Comparison of ENCODE assay signal across 1 cellular context in the genomic region with DNA sequence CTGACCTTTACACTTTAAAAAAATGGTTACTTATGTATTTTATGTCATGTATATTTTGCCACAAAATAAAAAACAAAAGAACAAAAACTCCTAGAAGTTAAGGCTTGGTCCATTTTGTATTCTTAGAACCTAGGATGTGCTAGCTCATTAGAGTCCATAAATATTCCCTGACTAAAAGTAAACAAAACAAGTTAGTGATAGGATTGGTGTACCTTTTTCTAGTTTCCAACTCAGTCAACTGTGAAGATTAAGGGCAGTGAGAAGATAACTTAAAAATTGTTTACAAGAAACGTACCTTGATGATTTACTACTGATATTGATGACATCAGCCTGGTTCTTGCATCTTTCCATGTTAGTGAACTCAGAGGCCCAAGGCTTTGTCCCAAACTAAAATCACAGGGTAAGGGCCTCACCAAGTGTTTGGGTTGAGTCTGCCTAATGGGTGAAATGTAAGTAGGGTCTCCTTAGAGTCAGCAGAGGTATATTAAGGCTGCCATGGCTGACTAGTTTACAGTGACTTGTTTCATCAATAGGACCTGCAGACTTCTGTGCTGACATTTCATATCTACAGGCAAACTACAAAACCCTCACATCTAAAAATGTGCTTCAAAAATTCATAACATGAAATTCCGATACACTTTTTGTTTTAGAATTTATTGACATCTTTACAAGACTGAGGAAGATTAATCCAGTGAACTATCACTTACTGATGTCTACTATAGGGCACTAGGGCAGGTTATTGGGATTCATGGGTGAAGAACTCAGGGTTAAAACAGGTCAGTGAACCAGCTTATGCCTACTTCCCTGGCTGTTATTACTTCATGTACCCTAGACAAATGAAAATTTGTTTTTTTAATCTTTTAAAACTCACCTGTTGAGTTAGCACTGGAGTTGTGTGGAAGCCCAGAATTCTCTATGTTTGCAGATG.
A peak's percentile ranks its signal among the peaks of the same experiment; 100 is the strongest.
TF ChIP-seq lines count a peak whose summit lies in the region.

No MANE protein-coding gene starts in this region.

TF ChIP-seq in liver, 16 proteins besides CTCF, POLR2A, EP300 and RAD21 (continued from another document):
- TF ChIP-seq HNF4G (IDR thresholded peaks at IDR 0.05): no peak
- TF ChIP-seq, protein P1, sequence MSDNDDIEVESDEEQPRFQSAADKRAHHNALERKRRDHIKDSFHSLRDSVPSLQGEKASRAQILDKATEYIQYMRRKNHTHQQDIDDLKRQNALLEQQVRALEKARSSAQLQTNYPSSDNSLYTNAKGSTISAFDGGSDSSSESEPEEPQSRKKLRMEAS (IDR thresholded peaks at IDR 0.05): no peak
- TF ChIP-seq FOXA2 (IDR thresholded peaks at IDR 0.05): no peak
- peak; percentile 87 to 94 for TF ChIP-seq RXRA (IDR thresholded peaks at IDR 0.05)
- TF ChIP-seq SP1 (IDR thresholded peaks at IDR 0.05): peak; percentile 49
